In the genomic region with DNA sequence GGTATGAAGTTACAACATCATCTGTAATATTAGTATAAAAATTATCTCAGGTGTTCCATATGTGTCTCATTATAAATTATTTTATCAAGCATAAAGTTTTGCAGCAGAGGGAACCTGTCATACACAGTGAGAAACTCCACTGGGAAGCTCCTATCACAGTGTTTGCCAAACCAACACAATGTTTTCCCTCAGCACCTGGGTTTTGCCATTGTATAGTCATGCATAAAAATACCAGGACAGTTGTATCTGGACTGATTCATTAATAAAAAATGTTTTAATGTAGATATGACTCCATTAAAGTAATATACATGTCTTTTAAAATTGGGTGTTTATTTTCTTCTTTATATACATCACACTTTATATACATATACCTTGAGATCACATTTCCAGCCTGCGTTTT, we compare ENCODE assay signal across 1 cellular context.
TF ChIP-seq lines count a peak whose summit lies in the region.

No MANE protein-coding gene starts in this region.

TF ChIP-seq in endothelial cell of umbilical vein, 7 proteins besides CTCF, POLR2A, EP300 and RAD21:
- TF ChIP-seq, protein P1, sequence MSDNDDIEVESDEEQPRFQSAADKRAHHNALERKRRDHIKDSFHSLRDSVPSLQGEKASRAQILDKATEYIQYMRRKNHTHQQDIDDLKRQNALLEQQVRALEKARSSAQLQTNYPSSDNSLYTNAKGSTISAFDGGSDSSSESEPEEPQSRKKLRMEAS (IDR thresholded peaks at IDR 0.05; ENCODE audit: insufficient read depth, insufficient read length), result no peak
- no peak for TF ChIP-seq FOS (IDR thresholded peaks at IDR 0.05; ENCODE audit: borderline replicate concordance, insufficient read depth, low read length)
- no peak for TF ChIP-seq POLR2AphosphoS5 (IDR thresholded peaks at IDR 0.05; ENCODE audit: insufficient read depth, low read depth, low read length)
- TF ChIP-seq JUN (IDR thresholded peaks at IDR 0.05; ENCODE audit: borderline replicate concordance, insufficient read depth, insufficient read length, low read depth), result no peak
- TF ChIP-seq GATA2 (IDR thresholded peaks at IDR 0.05; ENCODE audit: insufficient read depth, insufficient read length, low read depth, low read length), result no peak
- TF ChIP-seq EZH2 (IDR thresholded peaks at IDR 0.05; ENCODE audit: borderline replicate concordance, low read depth, low read length, severe bottlenecking), result no peak
- no peak for TF ChIP-seq MYC (IDR thresholded peaks at IDR 0.05; ENCODE audit: low read depth, low read length)
